ENCODE assay signal across 1 cellular context in the genomic region with DNA sequence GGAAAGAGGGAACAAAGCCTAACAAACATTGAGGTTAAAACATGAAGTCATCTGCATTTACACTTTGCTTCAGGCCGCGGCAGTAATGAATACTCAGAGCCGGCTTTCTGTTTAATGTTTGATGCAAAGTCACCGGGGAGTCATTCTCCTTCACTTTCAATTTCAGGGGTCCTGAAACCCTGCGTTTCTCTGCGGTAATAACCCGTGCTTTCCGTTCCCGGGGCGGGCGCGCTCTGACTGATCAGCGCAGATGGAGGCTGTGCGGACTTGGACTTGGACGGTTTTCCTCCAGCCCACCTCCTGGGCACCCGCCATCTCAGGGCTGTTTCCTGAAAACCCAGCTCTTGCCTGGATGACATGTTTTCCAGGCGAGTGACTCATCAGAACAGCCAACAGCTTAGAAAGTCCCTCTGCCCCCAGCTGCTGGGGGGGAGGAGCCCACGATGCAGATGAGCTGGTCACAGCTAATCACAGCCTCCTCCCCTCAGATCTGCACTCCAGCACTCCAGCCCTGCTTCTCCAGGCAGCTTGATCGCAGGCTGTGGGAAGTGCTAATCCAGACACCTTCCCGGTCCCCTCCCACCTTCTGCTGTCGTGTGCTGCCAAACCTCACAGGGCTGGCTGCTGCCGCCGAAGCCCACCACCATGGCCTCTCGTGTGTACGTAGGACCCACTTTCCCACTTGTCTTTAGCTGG.
TF ChIP-seq lines count a peak whose summit lies in the region.

No MANE protein-coding gene starts in this region.

TF ChIP-seq in HEK293, 187 proteins besides CTCF, POLR2A, EP300 and RAD21 (continued from another document and continues in another):
- TF ChIP-seq, protein P1, sequence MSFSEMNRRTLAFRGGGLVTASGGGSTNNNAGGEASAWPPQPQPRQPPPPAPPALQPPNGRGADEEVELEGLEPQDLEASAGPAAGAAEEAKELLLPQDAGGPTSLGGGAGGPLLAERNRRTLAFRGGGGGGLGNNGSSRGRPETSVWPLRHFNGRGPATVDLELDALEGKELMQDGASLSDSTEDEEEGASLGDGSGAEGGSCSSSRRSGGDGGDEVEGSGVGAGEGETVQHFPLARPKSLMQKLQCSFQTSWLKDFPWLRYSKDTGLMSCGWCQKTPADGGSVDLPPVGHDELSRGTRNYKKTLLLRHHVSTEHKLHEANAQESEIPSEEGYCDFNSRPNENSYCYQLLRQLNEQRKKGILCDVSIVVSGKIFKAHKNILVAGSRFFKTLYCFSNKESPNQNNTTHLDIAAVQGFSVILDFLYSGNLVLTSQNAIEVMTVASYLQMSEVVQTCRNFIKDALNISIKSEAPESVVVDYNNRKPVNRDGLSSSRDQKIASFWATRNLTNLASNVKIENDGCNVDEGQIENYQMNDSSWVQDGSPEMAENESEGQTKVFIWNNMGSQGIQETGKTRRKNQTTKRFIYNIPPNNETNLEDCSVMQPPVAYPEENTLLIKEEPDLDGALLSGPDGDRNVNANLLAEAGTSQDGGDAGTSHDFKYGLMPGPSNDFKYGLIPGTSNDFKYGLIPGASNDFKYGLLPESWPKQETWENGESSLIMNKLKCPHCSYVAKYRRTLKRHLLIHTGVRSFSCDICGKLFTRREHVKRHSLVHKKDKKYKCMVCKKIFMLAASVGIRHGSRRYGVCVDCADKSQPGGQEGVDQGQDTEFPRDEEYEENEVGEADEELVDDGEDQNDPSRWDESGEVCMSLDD (tag by site-specific recombination; IDR thresholded peaks at IDR 0.05), result no peak
- TF ChIP-seq ZNF112 (tag by site-specific recombination; IDR thresholded peaks at IDR 0.05) (no peak), ZNF837 (tag by site-specific recombination; IDR thresholded peaks at IDR 0.05) (no peak), BCL6B (tag by site-specific recombination; IDR thresholded peaks at IDR 0.05) (peak; percentile 96), SP2 (tag by site-specific recombination; IDR thresholded peaks at IDR 0.05) (peak; percentile 57), ZNF473 (tag by site-specific recombination; IDR thresholded peaks at IDR 0.05) (no peak), TSHZ1 (tag by site-specific recombination; IDR thresholded peaks at IDR 0.05; ENCODE audit: borderline replicate concordance) (0 out of 2 replicates have a peak, but pooled peaks have one; percentile 22), ZNF629 (tag by site-specific recombination; IDR thresholded peaks at IDR 0.05) (peak; percentile 86), ZNF529 (tag by site-specific recombination; IDR thresholded peaks at IDR 0.05; ENCODE audit: insufficient replicate concordance) (no peak), ZNF747 (tag by site-specific recombination; IDR thresholded peaks at IDR 0.05) (no peak), ZFHX2 (tag by site-specific recombination; conservative IDR thresholded peaks at IDR 0.05) (peak; percentile 85), ZNF132 (tag by site-specific recombination; IDR thresholded peaks at IDR 0.05; ENCODE audit: borderline replicate concordance) (no peak), ZNF223 (tag by site-specific recombination; IDR thresholded peaks at IDR 0.05) (no peak), ZNF558 (tag by site-specific recombination; IDR thresholded peaks at IDR 0.05) (no peak; the same call in 1 of the 2 replicates), ZNF148 (tag by site-specific recombination; IDR thresholded peaks at IDR 0.05; ENCODE audit: borderline replicate concordance) (no peak), GLI2 (tag by site-specific recombination; IDR thresholded peaks at IDR 0.05; ENCODE audit: borderline replicate concordance, low read depth) (no peak), ZNF362 (tag by site-specific recombination; IDR thresholded peaks at IDR 0.05) (no peak), ZNF341 (tag by site-specific recombination; IDR thresholded peaks at IDR 0.05; ENCODE audit: low read depth) (peak; percentile 100), ZIC2 (tag by site-specific recombination; IDR thresholded peaks at IDR 0.05) (peak; percentile 71), SP3 (tag by site-specific recombination; IDR thresholded peaks at IDR 0.05) (peak; percentile 72), ZNF48 (tag by site-specific recombination; IDR thresholded peaks at IDR 0.05) (no peak), MZF1 (tag by site-specific recombination; IDR thresholded peaks at IDR 0.05; ENCODE audit: borderline replicate concordance) (no peak), PRDM1 (tag by site-specific recombination; IDR thresholded peaks at IDR 0.05) (peak; percentile 90), ELK4 (IDR thresholded peaks at IDR 0.05; ENCODE audit: borderline replicate concordance, low read depth, low read length) (no peak), ZNF366 (tag by site-specific recombination; conservative IDR thresholded peaks at IDR 0.05) (peak; percentile 78), ZNF239 (tag by site-specific recombination; IDR thresholded peaks at IDR 0.05) (no peak)
- TF ChIP-seq, protein P2, sequence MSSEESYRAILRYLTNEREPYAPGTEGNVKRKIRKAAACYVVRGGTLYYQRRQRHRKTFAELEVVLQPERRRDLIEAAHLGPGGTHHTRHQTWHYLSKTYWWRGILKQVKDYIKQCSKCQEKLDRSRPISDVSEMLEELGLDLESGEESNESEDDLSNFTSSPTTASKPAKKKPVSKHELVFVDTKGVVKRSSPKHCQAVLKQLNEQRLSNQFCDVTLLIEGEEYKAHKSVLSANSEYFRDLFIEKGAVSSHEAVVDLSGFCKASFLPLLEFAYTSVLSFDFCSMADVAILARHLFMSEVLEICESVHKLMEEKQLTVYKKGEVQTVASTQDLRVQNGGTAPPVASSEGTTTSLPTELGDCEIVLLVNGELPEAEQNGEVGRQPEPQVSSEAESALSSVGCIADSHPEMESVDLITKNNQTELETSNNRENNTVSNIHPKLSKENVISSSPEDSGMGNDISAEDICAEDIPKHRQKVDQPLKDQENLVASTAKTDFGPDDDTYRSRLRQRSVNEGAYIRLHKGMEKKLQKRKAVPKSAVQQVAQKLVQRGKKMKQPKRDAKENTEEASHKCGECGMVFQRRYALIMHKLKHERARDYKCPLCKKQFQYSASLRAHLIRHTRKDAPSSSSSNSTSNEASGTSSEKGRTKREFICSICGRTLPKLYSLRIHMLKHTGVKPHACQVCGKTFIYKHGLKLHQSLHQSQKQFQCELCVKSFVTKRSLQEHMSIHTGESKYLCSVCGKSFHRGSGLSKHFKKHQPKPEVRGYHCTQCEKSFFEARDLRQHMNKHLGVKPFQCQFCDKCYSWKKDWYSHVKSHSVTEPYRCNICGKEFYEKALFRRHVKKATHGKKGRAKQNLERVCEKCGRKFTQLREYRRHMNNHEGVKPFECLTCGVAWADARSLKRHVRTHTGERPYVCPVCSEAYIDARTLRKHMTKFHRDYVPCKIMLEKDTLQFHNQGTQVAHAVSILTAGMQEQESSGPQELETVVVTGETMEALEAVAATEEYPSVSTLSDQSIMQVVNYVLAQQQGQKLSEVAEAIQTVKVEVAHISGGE (tag by site-specific recombination; conservative IDR thresholded peaks at IDR 0.05; ENCODE audit: low read depth), result no peak
- TF ChIP-seq, protein P3, sequence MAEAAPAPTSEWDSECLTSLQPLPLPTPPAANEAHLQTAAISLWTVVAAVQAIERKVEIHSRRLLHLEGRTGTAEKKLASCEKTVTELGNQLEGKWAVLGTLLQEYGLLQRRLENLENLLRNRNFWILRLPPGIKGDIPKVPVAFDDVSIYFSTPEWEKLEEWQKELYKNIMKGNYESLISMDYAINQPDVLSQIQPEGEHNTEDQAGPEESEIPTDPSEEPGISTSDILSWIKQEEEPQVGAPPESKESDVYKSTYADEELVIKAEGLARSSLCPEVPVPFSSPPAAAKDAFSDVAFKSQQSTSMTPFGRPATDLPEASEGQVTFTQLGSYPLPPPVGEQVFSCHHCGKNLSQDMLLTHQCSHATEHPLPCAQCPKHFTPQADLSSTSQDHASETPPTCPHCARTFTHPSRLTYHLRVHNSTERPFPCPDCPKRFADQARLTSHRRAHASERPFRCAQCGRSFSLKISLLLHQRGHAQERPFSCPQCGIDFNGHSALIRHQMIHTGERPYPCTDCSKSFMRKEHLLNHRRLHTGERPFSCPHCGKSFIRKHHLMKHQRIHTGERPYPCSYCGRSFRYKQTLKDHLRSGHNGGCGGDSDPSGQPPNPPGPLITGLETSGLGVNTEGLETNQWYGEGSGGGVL (tag by site-specific recombination; IDR thresholded peaks at IDR 0.05), result peak; percentile 22; the same call in 1 of the 2 replicates
- TF ChIP-seq, protein P4, sequence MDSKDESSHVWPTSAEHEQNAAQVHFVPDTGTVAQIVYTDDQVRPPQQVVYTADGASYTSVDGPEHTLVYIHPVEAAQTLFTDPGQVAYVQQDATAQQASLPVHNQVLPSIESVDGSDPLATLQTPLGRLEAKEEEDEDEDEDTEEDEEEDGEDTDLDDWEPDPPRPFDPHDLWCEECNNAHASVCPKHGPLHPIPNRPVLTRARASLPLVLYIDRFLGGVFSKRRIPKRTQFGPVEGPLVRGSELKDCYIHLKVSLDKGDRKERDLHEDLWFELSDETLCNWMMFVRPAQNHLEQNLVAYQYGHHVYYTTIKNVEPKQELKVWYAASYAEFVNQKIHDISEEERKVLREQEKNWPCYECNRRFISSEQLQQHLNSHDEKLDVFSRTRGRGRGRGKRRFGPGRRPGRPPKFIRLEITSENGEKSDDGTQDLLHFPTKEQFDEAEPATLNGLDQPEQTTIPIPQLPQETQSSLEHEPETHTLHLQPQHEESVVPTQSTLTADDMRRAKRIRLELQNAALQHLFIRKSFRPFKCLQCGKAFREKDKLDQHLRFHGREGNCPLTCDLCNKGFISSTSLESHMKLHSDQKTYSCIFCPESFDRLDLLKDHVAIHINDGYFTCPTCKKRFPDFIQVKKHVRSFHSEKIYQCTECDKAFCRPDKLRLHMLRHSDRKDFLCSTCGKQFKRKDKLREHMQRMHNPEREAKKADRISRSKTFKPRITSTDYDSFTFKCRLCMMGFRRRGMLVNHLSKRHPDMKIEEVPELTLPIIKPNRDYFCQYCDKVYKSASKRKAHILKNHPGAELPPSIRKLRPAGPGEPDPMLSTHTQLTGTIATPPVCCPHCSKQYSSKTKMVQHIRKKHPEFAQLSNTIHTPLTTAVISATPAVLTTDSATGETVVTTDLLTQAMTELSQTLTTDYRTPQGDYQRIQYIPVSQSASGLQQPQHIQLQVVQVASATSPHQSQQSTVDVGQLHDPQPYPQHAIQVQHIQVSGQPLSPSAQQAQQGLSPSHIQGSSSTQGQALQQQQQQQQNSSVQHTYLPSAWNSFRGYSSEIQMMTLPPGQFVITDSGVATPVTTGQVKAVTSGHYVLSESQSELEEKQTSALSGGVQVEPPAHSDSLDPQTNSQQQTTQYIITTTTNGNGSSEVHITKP (tag by site-specific recombination; IDR thresholded peaks at IDR 0.05), result peak; percentile 86
